In the genomic region with DNA sequence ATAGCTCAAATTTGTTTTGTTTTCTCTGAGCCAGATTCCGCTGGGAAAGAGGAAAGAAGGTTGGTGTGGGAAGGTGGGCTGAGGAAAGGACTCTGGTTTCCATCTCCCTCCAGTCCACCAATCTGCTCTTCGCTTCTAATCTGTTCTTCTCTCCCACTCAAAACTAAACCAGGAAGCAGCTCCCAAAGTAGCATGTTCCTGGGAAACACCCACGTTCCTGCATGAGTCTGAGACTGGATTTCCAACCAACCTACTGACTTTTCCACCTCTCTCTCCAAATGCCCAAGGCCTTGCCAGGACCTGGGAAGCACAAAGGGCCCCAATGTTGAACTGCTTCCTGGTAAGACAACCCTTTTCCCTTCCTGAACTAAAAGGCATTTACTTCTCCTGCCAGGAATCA, we compare ENCODE assay signal across 26 cellular contexts.
"Had no signal": no experiment of that assay in that cellular context is flagged by ENCODE, and none has a peak within 500 bp of the region (broad histone marks: within the 10 kb centered on the region; RNA-seq: fewer than 3 reads in every experiment).

No MANE protein-coding gene starts in this region.

- H3K4me3 Mint-ChIP-seq: activated CD8-positive, alpha-beta T cell treated with anti-CD3 and anti-CD28 coated beads, Interleukin-2, amount 10 ng/mL, durations not matched to agents 7 days and 5 days; activated naive CD8-positive, alpha-beta T cell treated with anti-CD3 and anti-CD28 coated beads for 36 hours; T-helper 17 cell; WTC11 had no signal

- H3K27ac ChIP-seq: breast epithelium had no signal

- H3K4me1 ChIP-seq: breast epithelium had no signal

- ATAC-seq: activated CD8-positive, alpha-beta T cell treated with anti-CD3 and anti-CD28 coated beads, Interleukin-2, amount 10 ng/mL, durations not matched to agents 7 days and 5 days; K562; T-helper 17 cell; WTC11 had no signal

- H3K4me1 Mint-ChIP-seq: WTC11 had no signal

- H3K9me3 ChIP-seq: breast epithelium had no signal

- H3K4me3 ChIP-seq: breast epithelium, K562 had no signal

- H3K36me3 Mint-ChIP-seq: activated naive CD8-positive, alpha-beta T cell treated with anti-CD3 and anti-CD28 coated beads for 36 hours; WTC11 had no signal

- H3K27ac Mint-ChIP-seq: activated CD8-positive, alpha-beta T cell treated with anti-CD3 and anti-CD28 coated beads, Interleukin-2, amount 10 ng/mL, durations not matched to agents 7 days and 5 days; activated naive CD8-positive, alpha-beta T cell treated with anti-CD3 and anti-CD28 coated beads for 36 hours; T-helper 17 cell; WTC11 had no signal

- H3K36me3 ChIP-seq: breast epithelium had no signal

- H3K9me3 Mint-ChIP-seq: activated naive CD8-positive, alpha-beta T cell treated with anti-CD3 and anti-CD28 coated beads for 36 hours had no signal

- DNase-seq: activated CD4-positive, alpha-beta T cell treated with anti-CD3 and anti-CD28 coated beads for 48 hours; activated CD4-positive, alpha-beta T cell treated with anti-CD3 and anti-CD28 coated beads, Interleukin-2, amount 50 U/mL, for 4 hours; activated CD4-positive, CD25-positive, alpha-beta regulatory T cell treated with anti-CD3 and anti-CD28 coated beads, Interleukin-2, amount 50 U/mL, for 72 hours; activated CD8-positive, alpha-beta memory T cell treated with anti-CD3 and anti-CD28 coated beads, Interleukin-2, amount 50 U/mL, for 48 hours; activated CD8-positive, alpha-beta T cell treated with anti-CD3 and anti-CD28 coated beads, Interleukin-2, amount 10 ng/mL, durations not matched to agents 7 days and 5 days; activated effector memory CD4-positive, alpha-beta T cell treated with Interleukin-2 at 50 U/mL for 16 hours; activated naive CD4-positive, alpha-beta T cell treated with Interleukin-2 at 50 U/mL for 16 hours; activated naive CD8-positive, alpha-beta T cell treated with anti-CD3 and anti-CD28 coated beads for 36 hours; activated T-cell treated with anti-CD3 and anti-CD28 coated beads, Interleukin-2, amount 50 U/mL, for 1 hour; aorta; caudate nucleus; Karpas-422; NCI-H1048; NCI-H1930; NCI-H2171; NCI-H2227 treated with DMSO at 0.1 percent for 48 hours; NCI-H510A; NCI-H526 treated with DMSO at 0.1 percent for 48 hours; NK-92 treated with Interleukin-12 subunit alpha and Interleukin-12 subunit beta, amount 100 ng/mL, for 24 hours; OCI-M1; SHP77; T-helper 17 cell; T-helper 9 cell had no signal
